Comparison of ENCODE assay signal across 9 cellular contexts in the genomic region with DNA sequence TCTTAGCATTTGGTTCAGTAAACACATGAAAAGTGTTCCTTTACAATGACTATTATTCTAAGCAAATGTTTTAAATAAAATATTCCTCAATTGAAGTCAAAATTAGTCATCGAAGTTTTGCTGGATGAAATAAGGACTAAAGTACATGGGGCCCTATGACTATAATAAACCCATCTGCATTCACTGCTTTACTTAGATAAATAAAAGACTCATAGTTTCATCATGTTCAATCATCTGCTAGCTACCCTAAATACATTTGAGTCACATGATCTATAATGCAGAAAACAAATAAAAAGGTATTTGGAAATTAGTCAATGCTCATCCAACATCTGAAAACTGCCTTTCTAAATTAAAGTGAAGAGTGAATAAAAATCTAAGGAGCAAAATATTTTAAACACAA.
DNase-seq lines count a peak whose midpoint lies in the region; ATAC-seq and TF ChIP-seq lines count a peak whose summit lies in the region.
"Had no signal": no experiment of that assay in that cellular context is flagged by ENCODE, and none has a peak within 500 bp of the region (broad histone marks: within the 10 kb centered on the region; RNA-seq: fewer than 3 reads in every experiment).

No MANE protein-coding gene starts in this region.

- H3K4me3 ChIP-seq in CD8-positive, alpha-beta T cell (ENCODE audit: low read depth, low read length) = no peak overlapping the region
- no peak overlapping the region for H3K4me3 ChIP-seq in transverse colon
- H3K4me3 ChIP-seq: esophagus squamous epithelium had no signal

- no peak overlapping the region for H3K4me3 Mint-ChIP-seq in CD8-positive, alpha-beta T cell
- peak overlapping the region; percentile 57 for H3K4me3 Mint-ChIP-seq in activated CD4-positive, alpha-beta memory T cell treated with anti-CD3 and anti-CD28 coated beads for 36 hours

- CTCF ChIA-PET in CD8-positive, alpha-beta T cell (lab: Charles Lee) = no interaction called here
- CTCF ChIA-PET in activated CD4-positive, alpha-beta memory T cell treated with anti-CD3 and anti-CD28 coated beads for 36 hours (lab: Charles Lee) = interaction anchor here (1.2 to 1.3 kb wide), 2 partner anchors 50 to 135 kb away, joined by 3 to 8 read pairs; no protein-coding TSS in a partner anchor

- H3K27me3 ChIP-seq in CD8-positive, alpha-beta T cell (ENCODE audit: insufficient read depth, low read length) = no peaks in the 10 kb centered on the region
- H3K27me3 ChIP-seq in transverse colon = no peaks in the 10 kb centered on the region
- H3K27me3 ChIP-seq: esophagus squamous epithelium had no signal

- no peak for DNase-seq in CD8-positive, alpha-beta T cell
- DNase-seq in activated CD4-positive, alpha-beta memory T cell treated with anti-CD3 and anti-CD28 coated beads for 36 hours = no peak
- peak; percentile 73 for DNase-seq in iris pigment epithelial cell (ENCODE audit: low read depth)
- DNase-seq in globus pallidus (ENCODE audit: low spot score) = no peak
- no peak for DNase-seq in ecto neural progenitor cell (ENCODE audit: low spot score)
- DNase-seq in CD1c-positive myeloid dendritic cell (ENCODE audit: extremely low spot score) = no peak
- no peak for DNase-seq in transverse colon
- DNase-seq: esophagus squamous epithelium had no signal

- WGBS in transverse colon (ENCODE audit: low coverage in 1 of 2), 2 donors = 85 to 91% methylated on average over 1 of the region's 1 CpG

- no peaks in the 10 kb centered on the region for H3K27me3 Mint-ChIP-seq in CD8-positive, alpha-beta T cell (ENCODE audit: low read depth)
- H3K27me3 Mint-ChIP-seq in activated CD4-positive, alpha-beta memory T cell treated with anti-CD3 and anti-CD28 coated beads for 36 hours = no peaks in the 10 kb centered on the region

- H3K36me3 ChIP-seq in CD8-positive, alpha-beta T cell (ENCODE audit: insufficient read depth, low read length) = no peaks in the 10 kb centered on the region
- no peaks in the 10 kb centered on the region for H3K36me3 ChIP-seq in transverse colon

- no peak for ATAC-seq in CD8-positive, alpha-beta T cell
- ATAC-seq in GM21528 (IDR thresholded peaks at IDR 0.05; ENCODE audit: low FRiP score, unreplicated experiment) = peak; percentile 6

- in situ Hi-C loops in transverse colon (cut with MboI; ENCODE audit: low pct_ligation_motif_present in 1 of 4, low pct_unique_long_range_greater_than_20kb in 1 of 4, low sequenced_read_pairs in 3 of 4) = loop anchor here in 1 of 4 donors (25.0 kb wide), 1 partner anchor 120 kb away; no protein-coding TSS in a partner anchor

- H3K4me1 ChIP-seq in CD8-positive, alpha-beta T cell (ENCODE audit: insufficient read depth, low read length) = peaks cover 34% of the 10 kb centered on the region
- H3K4me1 ChIP-seq in transverse colon = peaks cover 13 to 38% (median 24%) of the 10 kb centered on the region in 4 donors

- intact Hi-C loops in CD8-positive, alpha-beta T cell (cut with DNase I, micrococcal nuclease) = loop anchor here (1.0 to 5.0 kb wide), 4 partner anchors 16 to 80 kb away; a partner anchor contains a TSS
- intact Hi-C loops in activated CD4-positive, alpha-beta memory T cell treated with anti-CD3 and anti-CD28 coated beads for 36 hours (cut with micrococcal nuclease) = loop anchor here (1.0 to 10.0 kb wide), 15 partner anchors 9 to 1535 kb away; a partner anchor contains a TSS
- intact Hi-C loops in transverse colon (cut with DNase I; ENCODE audit: low total_unique reads) = no loop called here

- H3K9me3 Mint-ChIP-seq in CD8-positive, alpha-beta T cell = peaks cover 5% of the 10 kb centered on the region
- peaks cover 17% of the 10 kb centered on the region for H3K9me3 Mint-ChIP-seq in activated CD4-positive, alpha-beta memory T cell treated with anti-CD3 and anti-CD28 coated beads for 36 hours

- H3K36me3 Mint-ChIP-seq in CD8-positive, alpha-beta T cell = peaks cover 12% of the 10 kb centered on the region
- peaks cover 49% of the 10 kb centered on the region for H3K36me3 Mint-ChIP-seq in activated CD4-positive, alpha-beta memory T cell treated with anti-CD3 and anti-CD28 coated beads for 36 hours

- peak overlapping the region; percentile 87 for H3K27ac Mint-ChIP-seq in CD8-positive, alpha-beta T cell
- peak overlapping the region; percentile 93 for H3K27ac Mint-ChIP-seq in activated CD4-positive, alpha-beta memory T cell treated with anti-CD3 and anti-CD28 coated beads for 36 hours

- no peaks in the 10 kb centered on the region for H3K9me3 ChIP-seq in CD8-positive, alpha-beta T cell (ENCODE audit: low read length)
- no peaks in the 10 kb centered on the region for H3K9me3 ChIP-seq in transverse colon
- H3K9me3 ChIP-seq: esophagus squamous epithelium had no signal

- no peak for TF ChIP-seq CTCF in CD8-positive, alpha-beta T cell (IDR thresholded peaks at IDR 0.05)
- no peak for TF ChIP-seq CTCF in transverse colon (IDR thresholded peaks at IDR 0.05)

- peaks cover 49% of the 10 kb centered on the region for H3K4me1 Mint-ChIP-seq in CD8-positive, alpha-beta T cell (ENCODE audit: low read depth)
- H3K4me1 Mint-ChIP-seq in activated CD4-positive, alpha-beta memory T cell treated with anti-CD3 and anti-CD28 coated beads for 36 hours (ENCODE audit: low read depth) = peaks cover 70% of the 10 kb centered on the region

- POLR2A ChIA-PET in CD8-positive, alpha-beta T cell (lab: Charles Lee) = no interaction called here
- POLR2A ChIA-PET in activated CD4-positive, alpha-beta memory T cell treated with anti-CD3 and anti-CD28 coated beads for 36 hours (lab: Charles Lee) = interaction anchor here (1.6 kb wide), 1 partner anchor 135 kb away, joined by 4 read pairs; no protein-coding TSS in a partner anchor

- H3K27ac ChIP-seq in CD8-positive, alpha-beta T cell (ENCODE audit: low read depth, low read length) = peak overlapping the region; percentile 6
- H3K27ac ChIP-seq in transverse colon = peak overlapping the region in 1 of 4 donors; percentile 43
- H3K27ac ChIP-seq: esophagus squamous epithelium had no signal

- no peak for TF ChIP-seq POLR2A in transverse colon (IDR thresholded peaks at IDR 0.05)

- no peak for TF ChIP-seq EP300 in transverse colon (IDR thresholded peaks at IDR 0.05; ENCODE audit: low read depth)
